Comparison of ENCODE assay signal across 22 cellular contexts in genomic region chr15:35450492-35450891, GRCh38.
A peak's percentile ranks its signal among the peaks of the same experiment; 100 is the strongest.
DNase-seq lines count a peak whose midpoint lies in the region; ATAC-seq, FAIRE-seq and TF ChIP-seq lines count a peak whose summit lies in the region.
"Had no signal": no experiment of that assay in that cellular context is flagged by ENCODE, and none has a peak within 500 bp of the region (broad histone marks: within the 10 kb centered on the region; RNA-seq: fewer than 3 reads in every experiment).

No MANE protein-coding gene starts in this region.

- no peak overlapping the region for H3K4me2 ChIP-seq in parathyroid adenoma (ENCODE audit: low read length)

- 0 out of 2 replicates have a peak, but pooled peaks cover 3% of the 10 kb centered on the region for H3K36me3 ChIP-seq in RWPE2 (ENCODE audit: low read depth)
- no peaks in the 10 kb centered on the region for H3K36me3 ChIP-seq in parathyroid adenoma (ENCODE audit: control insufficient read depth, insufficient read depth, low read length)
- H3K36me3 ChIP-seq in kidney (ENCODE audit: control insufficient read depth in 1 of 2, insufficient read depth in 2 of 2, low read length in 2 of 2) = no peaks in the 10 kb centered on the region
- H3K36me3 ChIP-seq: cardiac muscle cell had no signal

- H3K27me3 ChIP-seq in RWPE2 (ENCODE audit: insufficient read depth, poor library complexity, severe bottlenecking) = no peaks in the 10 kb centered on the region
- no peaks in the 10 kb centered on the region for H3K27me3 ChIP-seq in parathyroid adenoma (ENCODE audit: control insufficient read depth, insufficient read depth, low read length)
- H3K27me3 ChIP-seq: cardiac muscle cell, heart left ventricle had no signal

- peak; percentile 58 for ATAC-seq in RWPE2 (ENCODE audit: low read depth)
- ATAC-seq in GM18873 (IDR thresholded peaks at IDR 0.05; ENCODE audit: low FRiP score, unreplicated experiment) = no peak
- ATAC-seq: heart left ventricle had no signal

- DNase-seq in GM04504 (ENCODE audit: low read depth) (peak; percentile 57), RWPE2 (ENCODE audit: low spot score) (no peak), fibroblast of mammary gland (ENCODE audit: low read depth) (peak; percentile 90), kidney (no peak), dedifferentiated amniotic fluid mesenchymal stem cell (ENCODE audit: extremely low spot score) (no peak), cardiac septum (ENCODE audit: low spot score) (no peak)
- DNase-seq: activated CD4-positive, CD25-positive, alpha-beta regulatory T cell treated with anti-CD3 and anti-CD28 coated beads, Interleukin-2, amount 50 U/mL, for 72 hours; activated naive CD4-positive, alpha-beta T cell treated with Interleukin-2 at 50 U/mL for 16 hours; CD4-positive, CD25-positive, alpha-beta regulatory T cell; DND-41; endodermal cell; heart left ventricle; NCI-H146; NCI-H524; posterior cingulate gyrus; T-helper 1 cell had no signal

- no peak for TF ChIP-seq CTCF in RWPE2 (IDR thresholded peaks at IDR 0.05; ENCODE audit: poor library complexity, severe bottlenecking)
- no peak for TF ChIP-seq CTCF in fibroblast of mammary gland (conservative IDR thresholded peaks at IDR 0.05; ENCODE audit: control insufficient read depth, insufficient read depth, low read depth, low read length)
- no peak for TF ChIP-seq CTCF in parathyroid adenoma (IDR thresholded peaks at IDR 0.05)
- TF ChIP-seq CTCF in kidney (IDR thresholded peaks at IDR 0.05; ENCODE audit: borderline replicate concordance, extremely low read depth, insufficient read depth) = no peak

- no peaks in the 10 kb centered on the region for H3K79me2 ChIP-seq in parathyroid adenoma

- peak overlapping the region; percentile 27 for H3K27ac ChIP-seq in RWPE2 (ENCODE audit: poor library complexity, severe bottlenecking)
- no peak overlapping the region for H3K27ac ChIP-seq in parathyroid adenoma
- H3K27ac ChIP-seq in kidney (ENCODE audit: low read depth in 2 of 2, low read length in 2 of 2) = no peak overlapping the region
- H3K27ac ChIP-seq: cardiac muscle cell, heart left ventricle, HL-60 had no signal

- intact Hi-C loops in kidney (cut with DNase I) (no loop called here), cardiac septum (cut with DNase I) (no loop called here)

- no peak for FAIRE-seq in kidney (lab: Jason Lieb, UNC)
- FAIRE-seq: GM12891, RCC 7860 had no signal

- H2AFZ ChIP-seq in parathyroid adenoma = peak overlapping the region; percentile 28

- H3K4me3 ChIP-seq in RWPE2 (ENCODE audit: severe bottlenecking) = no peak overlapping the region
- H3K4me3 ChIP-seq in fibroblast of mammary gland (ENCODE audit: control insufficient read depth, low read depth, low read length) = no peak overlapping the region
- no peak overlapping the region for H3K4me3 ChIP-seq in parathyroid adenoma (ENCODE audit: low read depth, low read length)
- no peak overlapping the region for H3K4me3 ChIP-seq in kidney (ENCODE audit: low read length in 2 of 2)
- H3K4me3 ChIP-seq: cardiac muscle cell, heart left ventricle had no signal

- H3K4me1 ChIP-seq in RWPE2 (ENCODE audit: insufficient read depth, poor library complexity, severe bottlenecking) (peaks cover 13% of the 10 kb centered on the region), parathyroid adenoma (no peaks in the 10 kb centered on the region), kidney (ENCODE audit: control insufficient read depth in 1 of 2, insufficient read depth in 1 of 2, low read depth in 1 of 2, low read length in 2 of 2) (no peaks in the 10 kb centered on the region)
- H3K4me1 ChIP-seq: heart left ventricle had no signal

- H3K9ac ChIP-seq in parathyroid adenoma = no peak overlapping the region
- H3K9ac ChIP-seq in kidney (ENCODE audit: low read length in 2 of 2) = no peak overlapping the region

- H3K9me3 ChIP-seq in RWPE2 (ENCODE audit: severe bottlenecking) (no peaks in the 10 kb centered on the region), parathyroid adenoma (ENCODE audit: control insufficient read depth, low read length) (no peaks in the 10 kb centered on the region), kidney (ENCODE audit: control insufficient read depth in 1 of 2, low read length in 2 of 2) (no peaks in the 10 kb centered on the region)
- H3K9me3 ChIP-seq: heart left ventricle had no signal

Comparison
In these comparisons a context has a peak if more than half of its experiments do, and no peak if none do; other contexts are left out.
1. DNase-seq: peak in GM04504 (single experiment) and fibroblast of mammary gland (single experiment); none in RWPE2 (single experiment), kidney (single experiment), dedifferentiated amniotic fluid mesenchymal stem cell (single experiment) and cardiac septum (single experiment).